1 cellular context compared by ENCODE assay signal in genomic region chr19:4505570-4506448, GRCh38.
TF ChIP-seq lines count a peak whose summit lies in the region.

No MANE protein-coding gene starts in this region.

TF ChIP-seq in HEK293, 187 proteins besides CTCF, POLR2A, EP300 and RAD21 (continued from another document):
- 0 out of 2 replicates have a peak, but pooled peaks have one; percentile 15 for TF ChIP-seq PATZ1 (tag by site-specific recombination; IDR thresholded peaks at IDR 0.05)
- peak; percentile 100 for TF ChIP-seq ZNF623 (tag by site-specific recombination; IDR thresholded peaks at IDR 0.05)
- peak; percentile 42; the same call in 1 of the 2 replicates for TF ChIP-seq ZBTB7A (tag by site-specific recombination; IDR thresholded peaks at IDR 0.05; ENCODE audit: low read depth)
